ENCODE assay signal across 7 cellular contexts in genomic region chr19:49916839-49917733, GRCh38. TPM values are rescaled to one million over a fixed set of nuclear protein-coding genes. Genes with fewer than 3 reads are reported as not detected.
DNase-seq lines count a peak whose midpoint lies in the region; ATAC-seq and TF ChIP-seq lines count a peak whose summit lies in the region.
"Had no signal": no experiment of that assay in that cellular context is flagged by ENCODE, and none has a peak within 500 bp of the region (broad histone marks: within the 10 kb centered on the region; RNA-seq: fewer than 3 reads in every experiment).

No MANE protein-coding gene starts in this region.

- no peaks in the 10 kb centered on the region for H3K27me3 Mint-ChIP-seq in naive B cell

- peaks cover 9 to 18% of the 10 kb centered on the region in 2 donors for H3K36me3 Mint-ChIP-seq in naive B cell

- no peaks in the 10 kb centered on the region for H3K9me3 ChIP-seq in WERI-Rb-1 (ENCODE audit: severe bottlenecking)

- no peak overlapping the region for H3K27ac ChIP-seq in WERI-Rb-1

- TF ChIP-seq POLR2A in GM19099 (IDR thresholded peaks at IDR 0.05; ENCODE audit: extremely low read depth, insufficient read length, low read depth) = peak; percentile 21

- ATAC-seq in naive B cell (ENCODE audit: low read depth in 2 of 2) = peak in 1 of 2 donors; percentile 78
- no peak for ATAC-seq in HG02610 (IDR thresholded peaks at IDR 0.05; ENCODE audit: unreplicated experiment)

- DNase-seq in WERI-Rb-1 (no peak), naive B cell (no peak), NCI-H510A treated with DMSO at 0.1 percent for 48 hours (lab: John Stamatoyannopoulos, UW) (no peak), T-helper 9 cell (no peak)
- DNase-seq: SHP77 treated with DMSO at 0.1 percent for 48 hours had no signal

- TF ChIP-seq CTCF in WERI-Rb-1 (IDR thresholded peaks at IDR 0.05; ENCODE audit: low read depth, low read length) = peak; percentile 30; the same call in 1 of the 2 replicates

- H3K4me3 Mint-ChIP-seq in naive B cell = peak overlapping the region in 4 of 8 donors; percentile 1 to 76 (median 57)

- H3K4me1 Mint-ChIP-seq in naive B cell = peaks cover 34 to 66% (median 53%) of the 10 kb centered on the region in 3 donors

- no peaks in the 10 kb centered on the region for H3K27me3 ChIP-seq in WERI-Rb-1 (ENCODE audit: insufficient read depth, low read depth, severe bottlenecking)

- H3K9me3 Mint-ChIP-seq in naive B cell = no peaks in the 10 kb centered on the region

- H3K36me3 ChIP-seq in WERI-Rb-1 = peaks cover 92% of the 10 kb centered on the region

- H3K4me3 ChIP-seq in WERI-Rb-1 (ENCODE audit: low read depth, low read length) = no peak overlapping the region

- H3K27ac Mint-ChIP-seq in naive B cell = peak overlapping the region; percentile 70 to 97 (median 74)

RNA-seq across cellular contexts. Expression of gene ATF5, which starts 11.9 kb away (rescaled TPM):
- under 1 TPM in 5 of 6 donors, not detected in 1; 0.49 to 0.99 (median 0.71) TPM for polyA plus RNA-seq in naive B cell (ENCODE audit: low read depth in 6 of 6)

RNA-seq across cellular contexts. Expression of gene NUP62, which starts 12.2 kb away (rescaled TPM):
- 10 to 100 TPM; 30.3 to 59.2 (median 51.3) TPM for polyA plus RNA-seq in naive B cell (ENCODE audit: low read depth in 6 of 6)

RNA-seq across cellular contexts. Expression of gene IL4I1, which starts 20.4 kb away (rescaled TPM):
- polyA plus RNA-seq in naive B cell (ENCODE audit: low read depth in 6 of 6) = 1 to 10 TPM in 1 of 6 donors, under 1 TPM in 1, not detected in 4; 0.66 to 1.2 TPM

RNA-seq across cellular contexts. Expression of gene TBC1D17, which starts 39.6 kb away (rescaled TPM):
- polyA plus RNA-seq in naive B cell (ENCODE audit: low read depth in 6 of 6) = 10 to 100 TPM; 10.5 to 20.6 (median 12.3) TPM

RNA-seq across cellular contexts. Expression of gene AKT1S1, which starts 39.9 kb away (rescaled TPM):
- polyA plus RNA-seq in naive B cell (ENCODE audit: low read depth in 6 of 6) = 1 to 10 TPM; 1.5 to 6.0 (median 3.2) TPM
